1 cellular context compared by ENCODE assay signal in genomic region chr9:130731355-130731754, GRCh38.
TF ChIP-seq lines count a peak whose summit lies in the region.

No MANE protein-coding gene starts in this region.

TF ChIP-seq in SK-N-SH, 30 proteins besides CTCF, POLR2A, EP300 and RAD21 (continued from another document):
- TF ChIP-seq REST (IDR thresholded peaks at IDR 0.05; ENCODE audit: low read depth, low read length) (no peak), USF1 (IDR thresholded peaks at IDR 0.05; ENCODE audit: borderline replicate concordance, low read depth) (no peak), EZH2phosphoT487 (IDR thresholded peaks at IDR 0.05; ENCODE audit: borderline replicate concordance, low read depth) (no peak), GATA2 (CRISPR knock-in tag; IDR thresholded peaks at IDR 0.05) (no peak), CHD2 (IDR thresholded peaks at IDR 0.05; ENCODE audit: low read length, partially characterized antibody) (no peak)
